Comparison of ENCODE assay signal across 1 cellular context in genomic region chr6:121590438-121590837, GRCh38.
TF ChIP-seq lines count a peak whose summit lies in the region.

No MANE protein-coding gene starts in this region.

TF ChIP-seq in GM23338, 12 proteins besides CTCF, POLR2A, EP300 and RAD21:
- TF ChIP-seq, protein P1, sequence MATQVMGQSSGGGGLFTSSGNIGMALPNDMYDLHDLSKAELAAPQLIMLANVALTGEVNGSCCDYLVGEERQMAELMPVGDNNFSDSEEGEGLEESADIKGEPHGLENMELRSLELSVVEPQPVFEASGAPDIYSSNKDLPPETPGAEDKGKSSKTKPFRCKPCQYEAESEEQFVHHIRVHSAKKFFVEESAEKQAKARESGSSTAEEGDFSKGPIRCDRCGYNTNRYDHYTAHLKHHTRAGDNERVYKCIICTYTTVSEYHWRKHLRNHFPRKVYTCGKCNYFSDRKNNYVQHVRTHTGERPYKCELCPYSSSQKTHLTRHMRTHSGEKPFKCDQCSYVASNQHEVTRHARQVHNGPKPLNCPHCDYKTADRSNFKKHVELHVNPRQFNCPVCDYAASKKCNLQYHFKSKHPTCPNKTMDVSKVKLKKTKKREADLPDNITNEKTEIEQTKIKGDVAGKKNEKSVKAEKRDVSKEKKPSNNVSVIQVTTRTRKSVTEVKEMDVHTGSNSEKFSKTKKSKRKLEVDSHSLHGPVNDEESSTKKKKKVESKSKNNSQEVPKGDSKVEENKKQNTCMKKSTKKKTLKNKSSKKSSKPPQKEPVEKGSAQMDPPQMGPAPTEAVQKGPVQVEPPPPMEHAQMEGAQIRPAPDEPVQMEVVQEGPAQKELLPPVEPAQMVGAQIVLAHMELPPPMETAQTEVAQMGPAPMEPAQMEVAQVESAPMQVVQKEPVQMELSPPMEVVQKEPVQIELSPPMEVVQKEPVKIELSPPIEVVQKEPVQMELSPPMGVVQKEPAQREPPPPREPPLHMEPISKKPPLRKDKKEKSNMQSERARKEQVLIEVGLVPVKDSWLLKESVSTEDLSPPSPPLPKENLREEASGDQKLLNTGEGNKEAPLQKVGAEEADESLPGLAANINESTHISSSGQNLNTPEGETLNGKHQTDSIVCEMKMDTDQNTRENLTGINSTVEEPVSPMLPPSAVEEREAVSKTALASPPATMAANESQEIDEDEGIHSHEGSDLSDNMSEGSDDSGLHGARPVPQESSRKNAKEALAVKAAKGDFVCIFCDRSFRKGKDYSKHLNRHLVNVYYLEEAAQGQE (IDR thresholded peaks at IDR 0.05; ENCODE audit: unreplicated experiment), result no peak
- TF ChIP-seq ZNF331 (CRISPR knock-in tag; IDR thresholded peaks at IDR 0.05; ENCODE audit: low read depth), result no peak
- TF ChIP-seq STAT1 (IDR thresholded peaks at IDR 0.05; ENCODE audit: unreplicated experiment), result no peak
- TF ChIP-seq, protein P2, sequence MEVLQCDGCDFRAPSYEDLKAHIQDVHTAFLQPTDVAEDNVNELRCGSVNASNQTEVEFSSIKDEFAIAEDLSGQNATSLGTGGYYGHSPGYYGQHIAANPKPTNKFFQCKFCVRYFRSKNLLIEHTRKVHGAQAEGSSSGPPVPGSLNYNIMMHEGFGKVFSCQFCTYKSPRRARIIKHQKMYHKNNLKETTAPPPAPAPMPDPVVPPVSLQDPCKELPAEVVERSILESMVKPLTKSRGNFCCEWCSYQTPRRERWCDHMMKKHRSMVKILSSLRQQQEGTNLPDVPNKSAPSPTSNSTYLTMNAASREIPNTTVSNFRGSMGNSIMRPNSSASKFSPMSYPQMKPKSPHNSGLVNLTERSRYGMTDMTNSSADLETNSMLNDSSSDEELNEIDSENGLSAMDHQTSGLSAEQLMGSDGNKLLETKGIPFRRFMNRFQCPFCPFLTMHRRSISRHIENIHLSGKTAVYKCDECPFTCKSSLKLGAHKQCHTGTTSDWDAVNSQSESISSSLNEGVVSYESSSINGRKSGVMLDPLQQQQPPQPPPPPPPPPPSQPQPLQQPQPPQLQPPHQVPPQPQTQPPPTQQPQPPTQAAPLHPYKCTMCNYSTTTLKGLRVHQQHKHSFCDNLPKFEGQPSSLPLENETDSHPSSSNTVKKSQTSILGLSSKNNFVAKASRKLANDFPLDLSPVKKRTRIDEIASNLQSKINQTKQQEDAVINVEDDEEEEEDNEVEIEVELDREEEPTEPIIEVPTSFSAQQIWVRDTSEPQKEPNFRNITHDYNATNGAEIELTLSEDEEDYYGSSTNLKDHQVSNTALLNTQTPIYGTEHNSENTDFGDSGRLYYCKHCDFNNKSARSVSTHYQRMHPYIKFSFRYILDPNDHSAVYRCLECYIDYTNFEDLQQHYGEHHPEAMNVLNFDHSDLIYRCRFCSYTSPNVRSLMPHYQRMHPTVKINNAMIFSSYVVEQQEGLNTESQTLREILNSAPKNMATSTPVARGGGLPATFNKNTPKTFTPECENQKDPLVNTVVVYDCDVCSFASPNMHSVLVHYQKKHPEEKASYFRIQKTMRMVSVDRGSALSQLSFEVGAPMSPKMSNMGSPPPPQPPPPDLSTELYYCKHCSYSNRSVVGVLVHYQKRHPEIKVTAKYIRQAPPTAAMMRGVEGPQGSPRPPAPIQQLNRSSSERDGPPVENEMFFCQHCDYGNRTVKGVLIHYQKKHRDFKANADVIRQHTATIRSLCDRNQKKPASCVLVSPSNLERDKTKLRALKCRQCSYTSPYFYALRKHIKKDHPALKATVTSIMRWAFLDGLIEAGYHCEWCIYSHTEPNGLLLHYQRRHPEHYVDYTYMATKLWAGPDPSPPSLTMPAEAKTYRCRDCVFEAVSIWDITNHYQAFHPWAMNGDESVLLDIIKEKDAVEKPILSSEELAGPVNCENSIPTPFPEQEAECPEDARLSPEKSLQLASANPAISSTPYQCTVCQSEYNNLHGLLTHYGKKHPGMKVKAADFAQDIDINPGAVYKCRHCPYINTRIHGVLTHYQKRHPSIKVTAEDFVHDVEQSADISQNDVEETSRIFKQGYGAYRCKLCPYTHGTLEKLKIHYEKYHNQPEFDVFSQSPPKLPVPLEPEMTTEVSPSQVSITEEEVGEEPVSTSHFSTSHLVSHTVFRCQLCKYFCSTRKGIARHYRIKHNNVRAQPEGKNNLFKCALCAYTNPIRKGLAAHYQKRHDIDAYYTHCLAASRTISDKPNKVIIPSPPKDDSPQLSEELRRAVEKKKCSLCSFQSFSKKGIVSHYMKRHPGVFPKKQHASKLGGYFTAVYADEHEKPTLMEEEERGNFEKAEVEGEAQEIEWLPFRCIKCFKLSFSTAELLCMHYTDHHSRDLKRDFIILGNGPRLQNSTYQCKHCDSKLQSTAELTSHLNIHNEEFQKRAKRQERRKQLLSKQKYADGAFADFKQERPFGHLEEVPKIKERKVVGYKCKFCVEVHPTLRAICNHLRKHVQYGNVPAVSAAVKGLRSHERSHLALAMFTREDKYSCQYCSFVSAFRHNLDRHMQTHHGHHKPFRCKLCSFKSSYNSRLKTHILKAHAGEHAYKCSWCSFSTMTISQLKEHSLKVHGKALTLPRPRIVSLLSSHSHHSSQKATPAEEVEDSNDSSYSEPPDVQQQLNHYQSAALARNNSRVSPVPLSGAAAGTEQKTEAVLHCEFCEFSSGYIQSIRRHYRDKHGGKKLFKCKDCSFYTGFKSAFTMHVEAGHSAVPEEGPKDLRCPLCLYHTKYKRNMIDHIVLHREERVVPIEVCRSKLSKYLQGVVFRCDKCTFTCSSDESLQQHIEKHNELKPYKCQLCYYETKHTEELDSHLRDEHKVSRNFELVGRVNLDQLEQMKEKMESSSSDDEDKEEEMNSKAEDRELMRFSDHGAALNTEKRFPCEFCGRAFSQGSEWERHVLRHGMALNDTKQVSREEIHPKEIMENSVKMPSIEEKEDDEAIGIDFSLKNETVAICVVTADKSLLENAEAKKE (CRISPR knock-in tag; IDR thresholded peaks at IDR 0.05), result no peak
- no peak for TF ChIP-seq EZH2phosphoT487 (IDR thresholded peaks at IDR 0.05; ENCODE audit: unreplicated experiment)
- no peak for TF ChIP-seq CREB1 (CRISPR knock-in tag; IDR thresholded peaks at IDR 0.05; ENCODE audit: low read depth)
- no peak for TF ChIP-seq NANOG (IDR thresholded peaks at IDR 0.05; ENCODE audit: borderline replicate concordance)
- TF ChIP-seq, protein P3, sequence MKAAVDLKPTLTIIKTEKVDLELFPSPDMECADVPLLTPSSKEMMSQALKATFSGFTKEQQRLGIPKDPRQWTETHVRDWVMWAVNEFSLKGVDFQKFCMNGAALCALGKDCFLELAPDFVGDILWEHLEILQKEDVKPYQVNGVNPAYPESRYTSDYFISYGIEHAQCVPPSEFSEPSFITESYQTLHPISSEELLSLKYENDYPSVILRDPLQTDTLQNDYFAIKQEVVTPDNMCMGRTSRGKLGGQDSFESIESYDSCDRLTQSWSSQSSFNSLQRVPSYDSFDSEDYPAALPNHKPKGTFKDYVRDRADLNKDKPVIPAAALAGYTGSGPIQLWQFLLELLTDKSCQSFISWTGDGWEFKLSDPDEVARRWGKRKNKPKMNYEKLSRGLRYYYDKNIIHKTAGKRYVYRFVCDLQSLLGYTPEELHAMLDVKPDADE (IDR thresholded peaks at IDR 0.05), result no peak
- TF ChIP-seq POLR2AphosphoS5 (IDR thresholded peaks at IDR 0.05; ENCODE audit: low read depth), result no peak
- no peak for TF ChIP-seq ZNF114 (CRISPR knock-in tag; IDR thresholded peaks at IDR 0.05)
- TF ChIP-seq JUNB (IDR thresholded peaks at IDR 0.05; ENCODE audit: unreplicated experiment), result no peak
- TF ChIP-seq EZH2 (IDR thresholded peaks at IDR 0.05; ENCODE audit: low read depth, unreplicated experiment), result no peak
